17 cellular contexts compared by ENCODE assay signal in the genomic region with DNA sequence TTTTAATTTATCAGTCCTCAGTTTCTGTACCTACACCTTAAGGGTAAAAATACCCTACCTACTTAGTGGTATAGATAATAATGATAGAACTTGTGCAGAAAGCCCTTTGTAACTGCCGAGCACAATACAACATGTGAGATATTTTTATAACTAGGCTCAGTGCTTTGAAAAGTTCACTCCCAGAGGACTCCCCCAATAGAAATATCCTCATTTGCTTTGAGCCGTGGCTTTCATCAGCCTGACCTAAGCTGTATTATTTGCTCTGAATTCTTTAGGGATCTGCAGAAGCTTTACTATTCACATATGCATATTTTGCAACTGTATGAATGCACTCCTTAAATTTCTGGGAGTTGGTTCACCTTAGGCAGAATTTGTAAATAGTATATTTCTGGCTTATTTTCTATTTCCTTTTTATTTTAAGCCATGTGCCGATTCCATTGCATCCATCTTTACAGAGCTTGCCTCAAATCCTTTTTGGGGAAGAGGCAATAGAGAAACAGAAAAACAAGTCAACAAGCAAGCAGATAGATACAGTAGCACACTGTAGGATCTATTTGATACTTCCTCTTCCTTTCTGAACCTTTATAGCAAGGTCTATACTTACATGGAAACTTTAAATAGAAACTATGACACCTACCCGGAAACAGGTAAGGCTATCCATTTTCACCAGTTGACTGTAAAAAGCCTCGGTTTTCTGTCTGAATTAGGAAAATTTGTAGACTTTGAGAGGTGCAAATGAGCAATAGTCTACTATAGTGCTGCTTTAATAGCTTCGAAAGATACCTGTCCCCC.
A peak's percentile ranks its signal among the peaks of the same experiment; 100 is the strongest.
DNase-seq lines count a peak whose midpoint lies in the region; ATAC-seq and TF ChIP-seq lines count a peak whose summit lies in the region.
"Had no signal": no experiment of that assay in that cellular context is flagged by ENCODE, and none has a peak within 500 bp of the region (broad histone marks: within the 10 kb centered on the region; RNA-seq: fewer than 3 reads in every experiment).

No MANE protein-coding gene starts in this region.

- H3K79me2 ChIP-seq in H9 (ENCODE audit: insufficient read depth, low read length), result no peaks in the 10 kb centered on the region

- H2AK5ac ChIP-seq in H9 (ENCODE audit: insufficient read length, low read length), result no peak overlapping the region

- H2BK20ac ChIP-seq in H9 (ENCODE audit: low read depth, low read length, poor library complexity, severe bottlenecking), result no peak overlapping the region

- H3K9me3 ChIP-seq in H9 (ENCODE audit: control insufficient read depth, low read depth, low read length), result no peaks in the 10 kb centered on the region
- H3K9me3 ChIP-seq in iPS-18a (ENCODE audit: control insufficient read depth, low read depth, low read length), result no peaks in the 10 kb centered on the region
- H3K9me3 ChIP-seq in upper lobe of left lung, result no peaks in the 10 kb centered on the region
- H3K9me3 ChIP-seq: breast epithelium, suprapubic skin had no signal

- H3K14ac ChIP-seq in H9 (ENCODE audit: insufficient read depth, low read length), result no peak overlapping the region

- H3K4me3 Mint-ChIP-seq in H9, result no peak overlapping the region
- H3K4me3 Mint-ChIP-seq: activated naive CD4-positive, alpha-beta T cell treated with anti-CD3 and anti-CD28 coated beads for 36 hours; naive thymus-derived CD4-positive, alpha-beta T cell had no signal

- DNase-seq in H9 (no peak), COR-L47 (lab: John Stamatoyannopoulos, UW) (no peak), upper lobe of left lung (no peak), Ammon's horn (ENCODE audit: low spot score) (no peak)
- DNase-seq: activated CD8-positive, alpha-beta memory T cell treated with anti-CD3 and anti-CD28 coated beads, Interleukin-2, amount 50 U/mL, for 4 hours; activated naive CD4-positive, alpha-beta T cell treated with anti-CD3 and anti-CD28 coated beads for 36 hours; DMS79 treated with DMSO at 0.1 percent for 48 hours; naive thymus-derived CD4-positive, alpha-beta T cell; NCI-H2029; T-helper 1 cell had no signal

- H3K36me3 ChIP-seq in iPS-18a (ENCODE audit: control insufficient read depth, low read depth, low read length) (no peaks in the 10 kb centered on the region), upper lobe of left lung (no peaks in the 10 kb centered on the region)
- H3K36me3 ChIP-seq: breast epithelium, suprapubic skin had no signal

- H3K4me3 ChIP-seq in iPS-18a (ENCODE audit: low read length) (peak overlapping the region; percentile 42), upper lobe of left lung (no peak overlapping the region)
- H3K4me3 ChIP-seq: breast epithelium, suprapubic skin had no signal

- peak overlapping the region in 2 of 3 experiments; percentile 96 to 97; a peak in 4 of 7 replicates for H3K27ac Mint-ChIP-seq in H9
- H3K27ac Mint-ChIP-seq: activated naive CD4-positive, alpha-beta T cell treated with anti-CD3 and anti-CD28 coated beads for 36 hours; naive thymus-derived CD4-positive, alpha-beta T cell had no signal

- H3T11ph ChIP-seq in H9 (ENCODE audit: low read length), result no peak overlapping the region

- H3K27me3 ChIP-seq in H9 (ENCODE audit: insufficient read depth, low read length), result no peaks in the 10 kb centered on the region
- H3K27me3 ChIP-seq in iPS-18a (ENCODE audit: control insufficient read depth, insufficient read depth, low read length), result no peaks in the 10 kb centered on the region
- H3K27me3 ChIP-seq in upper lobe of left lung, result no peaks in the 10 kb centered on the region
- H3K27me3 ChIP-seq: breast epithelium, suprapubic skin had no signal

- H3K18ac ChIP-seq in H9 (ENCODE audit: insufficient read length, low read depth, low read length), result no peak overlapping the region

- no peak overlapping the region for H2BK120ac ChIP-seq in H9 (ENCODE audit: low read depth, low read length, poor library complexity, severe bottlenecking)

- peaks cover 3% of the 10 kb centered on the region for H3K23me2 ChIP-seq in H9 (ENCODE audit: insufficient read length, low read depth, low read length, poor library complexity, severe bottlenecking)

- H3K9ac ChIP-seq in H9 (ENCODE audit: extremely low read depth, insufficient read length, low read length), result no peak overlapping the region
- no peak overlapping the region for H3K9ac ChIP-seq in iPS-18a (ENCODE audit: low read length)

- peaks cover 7% of the 10 kb centered on the region; the same call in 1 of the 2 replicates for H3K4me1 ChIP-seq in H9 (ENCODE audit: insufficient read depth, low read length)
- H3K4me1 ChIP-seq in iPS-18a (ENCODE audit: control insufficient read depth, low read depth, low read length), result peaks cover 35% of the 10 kb centered on the region
- no peaks in the 10 kb centered on the region for H3K4me1 ChIP-seq in upper lobe of left lung
- H3K4me1 ChIP-seq: breast epithelium, suprapubic skin had no signal

- H2BK15ac ChIP-seq in H9 (ENCODE audit: low read depth, low read length), result no peak overlapping the region

- no CpG with 5 or more reads among the region's 6 CpGs for WGBS in H9 (ENCODE audit: extremely low coverage, insufficient read length, low lambda C conversion rate)
- 84 to 88% methylated on average over 6 of the region's 6 CpGs for whole genome bisulfite sequencing in upper lobe of left lung, 2 donors

- H3K27me3 Mint-ChIP-seq in H9 (ENCODE audit: low read depth), result no peaks in the 10 kb centered on the region
- H3K27me3 Mint-ChIP-seq: naive thymus-derived CD4-positive, alpha-beta T cell had no signal

- no peak overlapping the region for H4K91ac ChIP-seq in H9 (ENCODE audit: insufficient read length, low read depth, low read length)

- H3K79me1 ChIP-seq in H9 (ENCODE audit: insufficient read depth, low read depth, low read length, poor library complexity, severe bottlenecking), result no peaks in the 10 kb centered on the region

- H4K8ac ChIP-seq in H9 (replicated peaks; ENCODE audit: insufficient read length, low read depth, low read length), result no peak overlapping the region

- no peak overlapping the region for H2AFZ ChIP-seq in H9 (ENCODE audit: low read length)

- no peak overlapping the region for H3K4ac ChIP-seq in H9 (ENCODE audit: low read depth, low read length)

- H3K23ac ChIP-seq in H9 (ENCODE audit: insufficient read length, low read depth, low read length), result no peak overlapping the region

- no peaks in the 10 kb centered on the region for H4K20me1 ChIP-seq in H9 (ENCODE audit: control insufficient read depth, insufficient read depth, insufficient read length)

- no peak overlapping the region for H2BK12ac ChIP-seq in H9 (ENCODE audit: insufficient read length, low read depth, low read length)

- no peak overlapping the region for H2BK5ac ChIP-seq in H9 (ENCODE audit: insufficient read length, low read length)

- H3K4me1 Mint-ChIP-seq in H9, result peaks cover 31 to 34% of the 10 kb centered on the region in 2 experiments
- H3K4me1 Mint-ChIP-seq: naive thymus-derived CD4-positive, alpha-beta T cell had no signal

- TF ChIP-seq CTCF in H9 (conservative IDR thresholded peaks at IDR 0.05) (no peak), upper lobe of left lung (IDR thresholded peaks at IDR 0.05) (no peak)

- H4K5ac ChIP-seq in H9 (ENCODE audit: insufficient read length, low read depth, low read length), result no peak overlapping the region

- H3K27ac ChIP-seq in H9 (ENCODE audit: insufficient read length, low read depth, low read length), result no peak overlapping the region
- H3K27ac ChIP-seq in iPS-18a (ENCODE audit: low read length), result no peak overlapping the region
- H3K27ac ChIP-seq in upper lobe of left lung, result no peak overlapping the region
- H3K27ac ChIP-seq: breast epithelium, suprapubic skin had no signal

- TF ChIP-seq EP300 in upper lobe of left lung (IDR thresholded peaks at IDR 0.05), result no peak

- ATAC-seq in GM18861 (IDR thresholded peaks at IDR 0.05; ENCODE audit: unreplicated experiment), result peak; percentile 84
- ATAC-seq in HG03432 (IDR thresholded peaks at IDR 0.05; ENCODE audit: unreplicated experiment), result peak; percentile 46
- no peak for ATAC-seq in upper lobe of left lung (ENCODE audit: low FRiP score in 2 of 2)
- no peak for ATAC-seq in HG03457 (IDR thresholded peaks at IDR 0.05; ENCODE audit: unreplicated experiment)
- ATAC-seq: activated CD4-positive, CD25-positive, alpha-beta regulatory T cell treated with anti-CD3 and anti-CD28 coated beads, Interleukin-2, amount 50 U/mL, for 24 hours; naive thymus-derived CD4-positive, alpha-beta T cell had no signal

- no peak for TF ChIP-seq POLR2A in upper lobe of left lung (IDR thresholded peaks at IDR 0.05)

- peaks cover 0 to 8% of the 10 kb centered on the region in 2 experiments; a peak in 4 of 5 replicates for H3K9me3 Mint-ChIP-seq in H9
- H3K9me3 Mint-ChIP-seq: activated naive CD4-positive, alpha-beta T cell treated with anti-CD3 and anti-CD28 coated beads for 36 hours had no signal

- H3K36me3 Mint-ChIP-seq in H9 (ENCODE audit: insufficient read depth in 1 of 3, low read depth in 3 of 3), result peaks cover 0 to 8% (median 5%) of the 10 kb centered on the region in 3 experiments; a peak in 3 of 7 replicates
- H3K36me3 Mint-ChIP-seq: naive thymus-derived CD4-positive, alpha-beta T cell had no signal

- H3K4me2 ChIP-seq in H9 (ENCODE audit: insufficient read depth, insufficient read length, low read length), result no peak overlapping the region

- H3K56ac ChIP-seq in H9 (ENCODE audit: insufficient read length, low read depth, low read length), result no peak overlapping the region

Comparison
In these comparisons a context has a peak if more than half of its experiments do, and no peak if none do; other contexts are left out.
1. ATAC-seq: peak in GM18861 (single experiment) and HG03432 (single experiment); none in upper lobe of left lung (0 of 2) and HG03457 (single experiment).